Comparison of ENCODE assay signal across 10 cellular contexts in the genomic region with DNA sequence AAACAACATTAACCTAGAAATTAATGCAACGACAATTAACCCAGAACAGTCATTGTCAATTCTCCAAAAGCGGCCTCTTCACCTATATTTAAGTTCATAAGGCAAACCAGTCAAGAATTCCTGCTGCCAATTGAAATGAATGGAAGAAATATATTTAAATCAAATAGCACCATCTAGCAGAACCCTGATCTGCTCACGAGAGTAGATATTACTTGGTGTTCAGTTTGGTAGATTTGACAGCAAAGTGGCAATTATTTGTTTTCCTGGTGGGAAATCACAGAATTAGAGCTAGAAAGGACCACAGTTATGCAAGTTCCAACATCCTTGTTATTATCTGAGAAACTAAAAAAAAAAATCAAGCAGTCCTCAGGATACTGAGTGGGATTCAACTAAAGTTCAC. TPM values are rescaled to one million over a fixed set of nuclear protein-coding genes. Genes with fewer than 3 reads are reported as not detected.
DNase-seq lines count a peak whose midpoint lies in the region; ATAC-seq, FAIRE-seq and TF ChIP-seq lines count a peak whose summit lies in the region.
"Had no signal": no experiment of that assay in that cellular context is flagged by ENCODE, and none has a peak within 500 bp of the region (broad histone marks: within the 10 kb centered on the region; RNA-seq: fewer than 3 reads in every experiment).

No MANE protein-coding gene starts in this region.

- H3K27ac Mint-ChIP-seq in CD8-positive, alpha-beta T cell: peak overlapping the region; percentile 93
- H3K27ac Mint-ChIP-seq in IgD-negative memory B cell: peak overlapping the region in 2 of 3 donors; percentile 17 to 97

- intact Hi-C loops in CD8-positive, alpha-beta T cell (cut with DNase I, micrococcal nuclease): loop anchor here (5.0 kb wide), 2 partner anchors 241 to 1096 kb away; a partner anchor contains a TSS

- H2AFZ ChIP-seq in neuron (ENCODE audit: low read depth, low read length): no peak overlapping the region

- no peaks in the 10 kb centered on the region for H3K27me3 ChIP-seq in CD8-positive, alpha-beta T cell (ENCODE audit: insufficient read depth, low read length)
- no peaks in the 10 kb centered on the region for H3K27me3 ChIP-seq in neuron (ENCODE audit: insufficient read depth, low read length)
- H3K27me3 ChIP-seq: brain microvascular endothelial cell had no signal

- peaks cover 17% of the 10 kb centered on the region for H3K4me1 ChIP-seq in CD8-positive, alpha-beta T cell (ENCODE audit: insufficient read depth, low read length)
- peaks cover 58% of the 10 kb centered on the region for H3K4me1 ChIP-seq in neuron (ENCODE audit: insufficient read depth, low read length)

- H3K36me3 Mint-ChIP-seq in CD8-positive, alpha-beta T cell: peaks cover 9% of the 10 kb centered on the region
- no peaks in the 10 kb centered on the region for H3K36me3 Mint-ChIP-seq in IgD-negative memory B cell

- no peak for ATAC-seq in CD8-positive, alpha-beta T cell
- ATAC-seq in GM19351 (IDR thresholded peaks at IDR 0.05; ENCODE audit: unreplicated experiment) (no peak), HG03280 (IDR thresholded peaks at IDR 0.05; ENCODE audit: unreplicated experiment) (no peak)

- H3K9me3 ChIP-seq in CD8-positive, alpha-beta T cell (ENCODE audit: low read length): no peaks in the 10 kb centered on the region
- no peaks in the 10 kb centered on the region for H3K9me3 ChIP-seq in neuron (ENCODE audit: low read length)

- peaks cover 39% of the 10 kb centered on the region for H3K4me1 Mint-ChIP-seq in CD8-positive, alpha-beta T cell (ENCODE audit: low read depth)
- H3K4me1 Mint-ChIP-seq in IgD-negative memory B cell: peaks cover 19 to 26% (median 23%) of the 10 kb centered on the region in 3 donors

- no peak overlapping the region for H3K4me3 ChIP-seq in CD8-positive, alpha-beta T cell (ENCODE audit: low read depth, low read length)
- H3K4me3 ChIP-seq in neuron (ENCODE audit: low read length): peak overlapping the region; percentile 59

- TF ChIP-seq CTCF in CD8-positive, alpha-beta T cell (IDR thresholded peaks at IDR 0.05): no peak

- CTCF ChIA-PET in CD8-positive, alpha-beta T cell (lab: Charles Lee): interaction anchor here (3.0 kb wide), 1 partner anchor 104 kb away, joined by 20 read pairs; no protein-coding TSS in a partner anchor

- in situ Hi-C loops in T47D (cut with HindIII; ENCODE audit: low pct_unique_long_range_greater_than_20kb, low sequenced_read_pairs): no loop called here

- H3K36me3 ChIP-seq in CD8-positive, alpha-beta T cell (ENCODE audit: insufficient read depth, low read length): no peaks in the 10 kb centered on the region
- no peaks in the 10 kb centered on the region for H3K36me3 ChIP-seq in neuron (ENCODE audit: insufficient read depth, low read length)
- H3K36me3 ChIP-seq: brain microvascular endothelial cell had no signal

- H3K9me3 Mint-ChIP-seq in CD8-positive, alpha-beta T cell: no peaks in the 10 kb centered on the region
- H3K9me3 Mint-ChIP-seq in IgD-negative memory B cell: no peaks in the 10 kb centered on the region

- FAIRE-seq in urothelium cell line (lab: Jason Lieb, UNC): no peak

- no peak overlapping the region for H3K27ac ChIP-seq in CD8-positive, alpha-beta T cell (ENCODE audit: low read depth, low read length)
- H3K27ac ChIP-seq: brain microvascular endothelial cell had no signal

- peak overlapping the region; percentile 97 for H3K4me3 Mint-ChIP-seq in CD8-positive, alpha-beta T cell
- peak overlapping the region; percentile 4 to 100 (median 97) for H3K4me3 Mint-ChIP-seq in IgD-negative memory B cell

- POLR2A ChIA-PET in CD8-positive, alpha-beta T cell (lab: Charles Lee): interaction anchor here (0.6 to 5.1 kb wide), 3 partner anchors 79 to 217 kb away, joined by 3 to 142 read pairs (median 4); no protein-coding TSS in a partner anchor

- DNase-seq in CD8-positive, alpha-beta T cell: no peak
- DNase-seq in T47D (ENCODE audit: low read depth in 1 of 2, low spot score in 1 of 2): peak; percentile 10 to 16
- no peak for DNase-seq in urothelium cell line (ENCODE audit: low spot score)
- DNase-seq in cerebellar nuclear complex (lab: John Stamatoyannopoulos, UW): no peak
- DNase-seq: brain microvascular endothelial cell, NCI-H1048 had no signal

- no peaks in the 10 kb centered on the region for H3K27me3 Mint-ChIP-seq in CD8-positive, alpha-beta T cell (ENCODE audit: low read depth)
- peaks cover 2% of the 10 kb centered on the region for H3K27me3 Mint-ChIP-seq in IgD-negative memory B cell

RNA-seq across cellular contexts. Expression of a gene that starts 2.3 kb away (rescaled TPM):
- 10 to 100 TPM; 21.7 to 22.5 TPM for total RNA-seq in CD8-positive, alpha-beta T cell
- polyA plus RNA-seq in IgD-negative memory B cell: 35.8 TPM

Comparison
In these comparisons a context has a peak if more than half of its experiments do, and no peak if none do; other contexts are left out.
1. DNase-seq: peak in T47D (2 of 2); none in CD8-positive, alpha-beta T cell (0 of 7), urothelium cell line (single experiment) and cerebellar nuclear complex (0 of 2).